In genomic region chr5:89417990-89418820, GRCh38 we compare ENCODE assay signal across 1 cellular context.
TF ChIP-seq lines count a peak whose summit lies in the region.

No MANE protein-coding gene starts in this region.

TF ChIP-seq in K562, 482 proteins besides CTCF, POLR2A, EP300 and RAD21 (continued from another document and continues in another):
- TF ChIP-seq MAX (CRISPR knock-in tag; IDR thresholded peaks at IDR 0.05) (no peak), DACH1 (IDR thresholded peaks at IDR 0.05; ENCODE audit: partially characterized antibody) (no peak), PRDM10 (IDR thresholded peaks at IDR 0.05; ENCODE audit: partially characterized antibody) (peak; percentile 32), U2AF2 (optimal IDR thresholded peaks at IDR 0.05; ENCODE audit: low read depth, low read length) (no peak), SMC3 (conservative IDR thresholded peaks at IDR 0.05; ENCODE audit: insufficient read depth, low read depth, low read length) (peak; percentile 31; the same call in 1 of the 2 replicates), ATF4 (CRISPR knock-in tag; IDR thresholded peaks at IDR 0.05) (no peak), HDAC2 (IDR thresholded peaks at IDR 0.05) (peak; percentile 81), STAT5B (CRISPR knock-in tag; IDR thresholded peaks at IDR 0.05) (no peak), ZNF583 (CRISPR knock-in tag; IDR thresholded peaks at IDR 0.05) (no peak), SMARCE1 (IDR thresholded peaks at IDR 0.05) (peak; percentile 71), KHSRP (IDR thresholded peaks at IDR 0.05) (peak; percentile 14; the same call in 1 of the 2 replicates), ZNF436 (CRISPR knock-in tag; IDR thresholded peaks at IDR 0.05) (no peak), RBM14 (IDR thresholded peaks at IDR 0.05; ENCODE audit: borderline replicate concordance, insufficient read depth, low read depth, low read length) (no peak), ZNF134 (CRISPR knock-in tag; conservative IDR thresholded peaks at IDR 0.05) (no peak), SAFB2 (IDR thresholded peaks at IDR 0.05; ENCODE audit: borderline replicate concordance, low read depth, low read length, severe bottlenecking) (no peak), MBD1 (CRISPR knock-in tag; IDR thresholded peaks at IDR 0.05) (no peak), VEZF1 (CRISPR knock-in tag; IDR thresholded peaks at IDR 0.05) (peak; percentile 28; the same call in 1 of the 2 replicates), KLF16 (IDR thresholded peaks at IDR 0.05) (peak; percentile 86), RBM39 (optimal IDR thresholded peaks at IDR 0.05; ENCODE audit: low read depth, low read length) (no peak), ZNF124 (CRISPR knock-in tag; IDR thresholded peaks at IDR 0.05) (no peak), ZNF561 (CRISPR knock-in tag; conservative IDR thresholded peaks at IDR 0.05) (no peak), TAL1 (IDR thresholded peaks at IDR 0.05) (peak; percentile 94), ATF3 (IDR thresholded peaks at IDR 0.05) (peak; percentile 24; the same call in 1 of the 2 replicates), ATF3 (CRISPR knock-in tag; conservative IDR thresholded peaks at IDR 0.05) (no peak), NCOA4 (IDR thresholded peaks at IDR 0.05; ENCODE audit: partially characterized antibody) (no peak), E2F6 (IDR thresholded peaks at IDR 0.05; ENCODE audit: borderline replicate concordance in 1 of 2, extremely low read depth in 1 of 2, insufficient read depth in 1 of 2, insufficient read length in 1 of 2, low read depth in 1 of 2, low read length in 1 of 2, poor library complexity in 1 of 2, severe bottlenecking in 1 of 2) (no peak), KDM4B (IDR thresholded peaks at IDR 0.05; ENCODE audit: borderline replicate concordance in 2 of 2, low read depth in 1 of 2) (no peak), THRB (CRISPR knock-in tag; conservative IDR thresholded peaks at IDR 0.05) (no peak), RAD51 (IDR thresholded peaks at IDR 0.05; ENCODE audit: borderline replicate concordance, low read depth) (no peak), TSC22D4 (tag; IDR thresholded peaks at IDR 0.05) (no peak), MTA3 (IDR thresholded peaks at IDR 0.05; ENCODE audit: borderline replicate concordance) (no peak), SRSF1 (IDR thresholded peaks at IDR 0.05; ENCODE audit: low read depth, low read length) (no peak), TAF1 (IDR thresholded peaks at IDR 0.05; ENCODE audit: control insufficient read depth, extremely low read depth, insufficient read depth, low read length, severe bottlenecking) (no peak), JUN (IDR thresholded peaks at IDR 0.05; ENCODE audit: borderline replicate concordance, low read depth, low read length) (no peak), JUN (CRISPR knock-in tag; IDR thresholded peaks at IDR 0.05; ENCODE audit: borderline replicate concordance) (no peak), ZSCAN29 (IDR thresholded peaks at IDR 0.05) (no peak), UBTF (IDR thresholded peaks at IDR 0.05; ENCODE audit: borderline replicate concordance in 1 of 2, low read depth in 2 of 2, low read length in 2 of 2) (no peak), RUNX1 (IDR thresholded peaks at IDR 0.05; ENCODE audit: low read depth) (no peak), MECOM (CRISPR knock-in tag; IDR thresholded peaks at IDR 0.05) (no peak), SRF (CRISPR knock-in tag; IDR thresholded peaks at IDR 0.05) (no peak), GATAD2A (IDR thresholded peaks at IDR 0.05) (no peak), C11orf30 (IDR thresholded peaks at IDR 0.05; ENCODE audit: low read depth) (peak; percentile 81), PKNOX1 (IDR thresholded peaks at IDR 0.05) (peak; percentile 87), DPF2 (IDR thresholded peaks at IDR 0.05) (peak; percentile 87), DNMT1 (IDR thresholded peaks at IDR 0.05) (no peak), SLC30A9 (CRISPR knock-in tag; IDR thresholded peaks at IDR 0.05) (no peak), ZBTB2 (IDR thresholded peaks at IDR 0.05) (no peak), ESRRB (CRISPR knock-in tag; IDR thresholded peaks at IDR 0.05; ENCODE audit: borderline replicate concordance) (no peak), MAFG (tag; conservative IDR thresholded peaks at IDR 0.05) (peak; percentile 75), ETS2 (tag; IDR thresholded peaks at IDR 0.05; ENCODE audit: borderline replicate concordance, poor library complexity, severe bottlenecking) (no peak), CREB1 (IDR thresholded peaks at IDR 0.05) (no peak; the same call in 1 of the 2 replicates), CREB1 (CRISPR knock-in tag; IDR thresholded peaks at IDR 0.05) (no peak), ZNF699 (CRISPR knock-in tag; IDR thresholded peaks at IDR 0.05; ENCODE audit: insufficient replicate concordance) (no peak), ZFPM2 (CRISPR knock-in tag; IDR thresholded peaks at IDR 0.05) (no peak), ZNF717 (CRISPR knock-in tag; IDR thresholded peaks at IDR 0.05) (no peak), MXD1 (CRISPR knock-in tag; IDR thresholded peaks at IDR 0.05; ENCODE audit: borderline replicate concordance, poor library complexity, severe bottlenecking) (no peak)
